15 cellular contexts compared by ENCODE assay signal in genomic region chr10:43299579-43299978, GRCh38. TPM values are rescaled to one million over a fixed set of nuclear protein-coding genes. Genes with fewer than 3 reads are reported as not detected.
A peak's percentile ranks its signal among the peaks of the same experiment; 100 is the strongest.
DNase-seq lines count a peak whose midpoint lies in the region; ATAC-seq and TF ChIP-seq lines count a peak whose summit lies in the region.
"Had no signal": no experiment of that assay in that cellular context is flagged by ENCODE, and none has a peak within 500 bp of the region (broad histone marks: within the 10 kb centered on the region; RNA-seq: fewer than 3 reads in every experiment).

No MANE protein-coding gene starts in this region.

- no peak overlapping the region for H2AFZ ChIP-seq in DND-41 (ENCODE audit: low read depth, low read length)
- H2AFZ ChIP-seq: hepatocyte had no signal

- H3K36me3 ChIP-seq in DND-41 (ENCODE audit: insufficient read depth, low read length) = no peaks in the 10 kb centered on the region
- H3K36me3 ChIP-seq: esophagus muscularis mucosa, spleen had no signal

- no peaks in the 10 kb centered on the region for H3K9me3 ChIP-seq in DND-41 (ENCODE audit: insufficient read depth, low read length, severe bottlenecking)
- H3K9me3 ChIP-seq: esophagus muscularis mucosa, spleen had no signal

- H3K27ac ChIP-seq in DND-41 (ENCODE audit: low read length) = no peak overlapping the region
- H3K27ac ChIP-seq: esophagus muscularis mucosa, hepatocyte had no signal

- peaks cover 0 to 10% of the 10 kb centered on the region in 2 donors for H3K9me3 Mint-ChIP-seq in activated naive CD4-positive, alpha-beta T cell treated with anti-CD3 and anti-CD28 coated beads, Interleukin-2, amount 50 U/mL, for 72 hours

- no peaks in the 10 kb centered on the region for H3K27me3 ChIP-seq in DND-41 (ENCODE audit: insufficient read depth, low read length, poor library complexity)

- no peak overlapping the region for H3K4me2 ChIP-seq in DND-41 (ENCODE audit: insufficient read depth, low read length)
- H3K4me2 ChIP-seq: hepatocyte had no signal

- peaks cover 0 to 14% of the 10 kb centered on the region in 2 donors for H3K36me3 Mint-ChIP-seq in activated naive CD4-positive, alpha-beta T cell treated with anti-CD3 and anti-CD28 coated beads, Interleukin-2, amount 50 U/mL, for 72 hours

- no peak for TF ChIP-seq CTCF in DND-41 (IDR thresholded peaks at IDR 0.05; ENCODE audit: borderline replicate concordance, extremely low read depth, low read length, poor library complexity, severe bottlenecking)

- peak overlapping the region in 1 of 2 donors; percentile 81 for H3K27ac Mint-ChIP-seq in activated naive CD4-positive, alpha-beta T cell treated with anti-CD3 and anti-CD28 coated beads, Interleukin-2, amount 50 U/mL, for 72 hours

- peak; percentile 84 for ATAC-seq in DND-41 (ENCODE audit: insufficient read depth, low read depth)
- peak; percentile 75 to 97 for ATAC-seq in activated naive CD4-positive, alpha-beta T cell treated with anti-CD3 and anti-CD28 coated beads, Interleukin-2, amount 50 U/mL, for 72 hours
- no peak for ATAC-seq in HG03571 (IDR thresholded peaks at IDR 0.05; ENCODE audit: unreplicated experiment)
- ATAC-seq in GM19463 (IDR thresholded peaks at IDR 0.05; ENCODE audit: unreplicated experiment) = no peak
- no peak for ATAC-seq in HG03108 (IDR thresholded peaks at IDR 0.05; ENCODE audit: unreplicated experiment)

- DNase-seq in DND-41 (peak; percentile 54), OCI-M1 (lab: John Stamatoyannopoulos, UW) (no peak)
- peak; percentile 52 to 67 for DNase-seq in activated CD4-positive, alpha-beta T cell treated with anti-CD3 and anti-CD28 coated beads, Interleukin-2, amount 50 U/mL, for 48 hours
- DNase-seq in activated naive CD4-positive, alpha-beta T cell treated with anti-CD3 and anti-CD28 coated beads, Interleukin-2, amount 50 U/mL, for 72 hours (ENCODE audit: low spot score in 2 of 2) = peak in 1 of 2 donors; percentile 73
- DNase-seq in stimulated activated CD4-positive, alpha-beta T cell treated with anti-CD3 and anti-CD28 coated beads, Interleukin-15, amount 100 ng/mL, for 24 hours = peak; percentile 67
- DNase-seq: DMS79 treated with DMSO at 0.1 percent for 48 hours, occipital lobe, spleen had no signal

- H3K79me2 ChIP-seq in DND-41 (ENCODE audit: insufficient read depth, low read length) = no peaks in the 10 kb centered on the region
- H3K79me2 ChIP-seq: hepatocyte had no signal

- H4K20me1 ChIP-seq in DND-41 (ENCODE audit: insufficient read depth, low read length) = no peaks in the 10 kb centered on the region; the same call in 1 of the 2 replicates

- no peak overlapping the region for H3K4me3 ChIP-seq in DND-41 (ENCODE audit: low read depth in 1 of 2, low read length in 2 of 2)
- H3K4me3 ChIP-seq: esophagus muscularis mucosa, hepatocyte, spleen had no signal

- peaks cover 5% of the 10 kb centered on the region for H3K4me1 ChIP-seq in DND-41 (ENCODE audit: insufficient read depth, low read length)

- H3K9ac ChIP-seq in DND-41 (ENCODE audit: low read depth, low read length) = no peak overlapping the region

RNA-seq across cellular contexts. Expression of gene RASGEF1A, which starts 32.7 kb away (rescaled TPM):
- total RNA-seq in activated naive CD4-positive, alpha-beta T cell treated with anti-CD3 and anti-CD28 coated beads, Interleukin-2, amount 50 U/mL, for 72 hours = under 1 TPM; 0.39 to 0.66 TPM
- total RNA-seq: H4, M059J had no signal

Comparison
In these comparisons a context has a peak if more than half of its experiments do, and no peak if none do; other contexts are left out.
1. ATAC-seq: peak in DND-41 (single experiment) and activated naive CD4-positive, alpha-beta T cell treated with anti-CD3 and anti-CD28 coated beads, Interleukin-2, amount 50 U/mL, for 72 hours (2 of 2); none in HG03571 (single experiment), GM19463 (single experiment) and HG03108 (single experiment).